In the genomic region with DNA sequence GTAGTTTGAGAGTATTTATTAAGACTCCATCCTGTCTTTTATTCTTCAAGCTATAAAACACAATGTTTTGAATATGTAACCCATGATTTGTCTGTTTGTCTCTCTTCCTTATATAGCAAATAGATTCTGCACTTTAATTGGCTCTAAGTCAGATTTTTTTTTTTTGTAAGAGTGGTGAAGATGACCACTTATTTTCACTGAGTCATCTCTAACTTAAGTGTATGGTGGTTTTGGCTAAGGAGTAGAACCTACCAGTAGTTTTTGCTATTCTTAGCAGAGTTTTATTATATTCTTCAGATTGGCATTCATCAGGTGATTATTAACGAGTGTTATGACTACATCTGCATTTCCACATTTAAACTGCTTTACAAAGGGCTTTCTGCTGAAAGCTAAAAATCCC, we compare ENCODE assay signal across 22 cellular contexts.
DNase-seq lines count a peak whose midpoint lies in the region; ATAC-seq lines count a peak whose summit lies in the region.
"Had no signal": no experiment of that assay in that cellular context is flagged by ENCODE, and none has a peak within 500 bp of the region (broad histone marks: within the 10 kb centered on the region; RNA-seq: fewer than 3 reads in every experiment).

No MANE protein-coding gene starts in this region.

- no peaks in the 10 kb centered on the region for H3K4me1 Mint-ChIP-seq in stimulated activated naive CD8-positive, alpha-beta T cell treated with anti-CD3 and anti-CD28 coated beads, Interleukin-15, amount 100 ng/mL, for 72 hours
- H3K4me1 Mint-ChIP-seq: CD4-positive, alpha-beta memory T cell; T-cell had no signal

- peak; percentile 52 for ATAC-seq in stimulated activated naive CD8-positive, alpha-beta T cell treated with anti-CD3 and anti-CD28 coated beads, Interleukin-15, amount 100 ng/mL, for 72 hours
- ATAC-seq in stimulated activated naive CD8-positive, alpha-beta T cell treated with anti-CD3 and anti-CD28 coated beads, Interleukin-15, Interleukin-2, amounts not matched to agents 100 U/mL and 50 U/mL, for 24 hours = no peak
- no peak for ATAC-seq in HG03521 (IDR thresholded peaks at IDR 0.05; ENCODE audit: unreplicated experiment)
- ATAC-seq: activated CD8-positive, alpha-beta T cell treated with anti-CD3 and anti-CD28 coated beads for 36 hours; activated naive CD4-positive, alpha-beta T cell treated with anti-CD3 and anti-CD28 coated beads, Interleukin-2, amount 50 U/mL, for 72 hours; activated T-cell treated with anti-CD3 and anti-CD28 coated beads, Interleukin-2, amount 50 U/mL, for 4 hours; heart right ventricle; T-cell had no signal

- peaks cover 0 to 8% of the 10 kb centered on the region in 2 donors for H3K9me3 Mint-ChIP-seq in stimulated activated naive CD8-positive, alpha-beta T cell treated with anti-CD3 and anti-CD28 coated beads, Interleukin-15, amount 100 ng/mL, for 72 hours
- H3K9me3 Mint-ChIP-seq: type B pancreatic cell had no signal

- no peaks in the 10 kb centered on the region for H3K27me3 Mint-ChIP-seq in stimulated activated naive CD8-positive, alpha-beta T cell treated with anti-CD3 and anti-CD28 coated beads, Interleukin-15, amount 100 ng/mL, for 72 hours
- H3K27me3 Mint-ChIP-seq: activated CD8-positive, alpha-beta T cell treated with anti-CD3 and anti-CD28 coated beads for 36 hours; CD4-positive, alpha-beta memory T cell; stimulated activated naive CD8-positive, alpha-beta T cell treated with anti-CD3 and anti-CD28 coated beads, Interleukin-15, Interleukin-2, amounts not matched to agents 100 ng/mL and 50 ng/mL, for 24 hours; T-cell; type B pancreatic cell had no signal

- DNase-seq in stimulated activated naive CD8-positive, alpha-beta T cell treated with anti-CD3 and anti-CD28 coated beads, Interleukin-15, amount 100 ng/mL, for 72 hours = no peak
- DNase-seq in stimulated activated naive CD8-positive, alpha-beta T cell treated with anti-CD3 and anti-CD28 coated beads, Interleukin-15, Interleukin-2, amounts not matched to agents 100 U/mL and 50 U/mL, for 24 hours = no peak
- DNase-seq in amniotic stem cell (lab: John Stamatoyannopoulos, UW) (peak; percentile 1), glomerular visceral epithelial cell (ENCODE audit: extremely low spot score) (peak; percentile 16), stromal cell of bone marrow (ENCODE audit: low read depth) (peak; percentile 73), foreskin melanocyte (no peak), NCI-H2171 treated with DMSO at 0.1 percent for 48 hours (lab: John Stamatoyannopoulos, UW) (no peak)
- DNase-seq: activated CD8-positive, alpha-beta T cell treated with anti-CD3 and anti-CD28 coated beads for 36 hours; activated T-cell treated with anti-CD3 and anti-CD28 coated beads, Interleukin-2, amount 50 U/mL, for 4 hours; CD4-positive, alpha-beta memory T cell; DMS53; heart right ventricle; islet precursor cell; MG63; NCI-H1930; NCI-H446 treated with DMSO at 0.1 percent for 48 hours; NK-92 treated with Interleukin-12 subunit alpha and Interleukin-12 subunit beta, amount 100 ng/mL, for 24 hours; T-cell had no signal

- H3K27ac Mint-ChIP-seq in stimulated activated naive CD8-positive, alpha-beta T cell treated with anti-CD3 and anti-CD28 coated beads, Interleukin-15, amount 100 ng/mL, for 72 hours = no peak overlapping the region
- H3K27ac Mint-ChIP-seq: activated CD8-positive, alpha-beta T cell treated with anti-CD3 and anti-CD28 coated beads for 36 hours; activated naive CD4-positive, alpha-beta T cell treated with anti-CD3 and anti-CD28 coated beads, Interleukin-2, amount 50 U/mL, for 72 hours; CD4-positive, alpha-beta memory T cell; stimulated activated naive CD8-positive, alpha-beta T cell treated with anti-CD3 and anti-CD28 coated beads, Interleukin-15, Interleukin-2, amounts not matched to agents 100 ng/mL and 50 ng/mL, for 24 hours; T-cell; type B pancreatic cell had no signal

- no peak overlapping the region for H3K4me3 Mint-ChIP-seq in stimulated activated naive CD8-positive, alpha-beta T cell treated with anti-CD3 and anti-CD28 coated beads, Interleukin-15, amount 100 ng/mL, for 72 hours
- H3K4me3 Mint-ChIP-seq: activated CD8-positive, alpha-beta T cell treated with anti-CD3 and anti-CD28 coated beads for 36 hours; activated T-cell treated with anti-CD3 and anti-CD28 coated beads, Interleukin-2, amount 50 U/mL, for 4 hours; CD4-positive, alpha-beta memory T cell; stimulated activated naive CD8-positive, alpha-beta T cell treated with anti-CD3 and anti-CD28 coated beads, Interleukin-15, Interleukin-2, amounts not matched to agents 100 ng/mL and 50 ng/mL, for 24 hours; T-cell; type B pancreatic cell had no signal

Comparison
In these comparisons a context has a peak if more than half of its experiments do, and no peak if none do; other contexts are left out.
1. DNase-seq: peak in amniotic stem cell (single experiment), glomerular visceral epithelial cell (single experiment) and stromal cell of bone marrow (single experiment); none in stimulated activated naive CD8-positive, alpha-beta T cell treated with anti-CD3 and anti-CD28 coated beads, Interleukin-15, amount 100 ng/mL, for 72 hours (0 of 2), stimulated activated naive CD8-positive, alpha-beta T cell treated with anti-CD3 and anti-CD28 coated beads, Interleukin-15, Interleukin-2, amounts not matched to agents 100 U/mL and 50 U/mL, for 24 hours (single experiment), foreskin melanocyte (single experiment) and NCI-H2171 treated with DMSO at 0.1 percent for 48 hours (single experiment).